Comparison of ENCODE assay signal across 9 cellular contexts in the genomic region with DNA sequence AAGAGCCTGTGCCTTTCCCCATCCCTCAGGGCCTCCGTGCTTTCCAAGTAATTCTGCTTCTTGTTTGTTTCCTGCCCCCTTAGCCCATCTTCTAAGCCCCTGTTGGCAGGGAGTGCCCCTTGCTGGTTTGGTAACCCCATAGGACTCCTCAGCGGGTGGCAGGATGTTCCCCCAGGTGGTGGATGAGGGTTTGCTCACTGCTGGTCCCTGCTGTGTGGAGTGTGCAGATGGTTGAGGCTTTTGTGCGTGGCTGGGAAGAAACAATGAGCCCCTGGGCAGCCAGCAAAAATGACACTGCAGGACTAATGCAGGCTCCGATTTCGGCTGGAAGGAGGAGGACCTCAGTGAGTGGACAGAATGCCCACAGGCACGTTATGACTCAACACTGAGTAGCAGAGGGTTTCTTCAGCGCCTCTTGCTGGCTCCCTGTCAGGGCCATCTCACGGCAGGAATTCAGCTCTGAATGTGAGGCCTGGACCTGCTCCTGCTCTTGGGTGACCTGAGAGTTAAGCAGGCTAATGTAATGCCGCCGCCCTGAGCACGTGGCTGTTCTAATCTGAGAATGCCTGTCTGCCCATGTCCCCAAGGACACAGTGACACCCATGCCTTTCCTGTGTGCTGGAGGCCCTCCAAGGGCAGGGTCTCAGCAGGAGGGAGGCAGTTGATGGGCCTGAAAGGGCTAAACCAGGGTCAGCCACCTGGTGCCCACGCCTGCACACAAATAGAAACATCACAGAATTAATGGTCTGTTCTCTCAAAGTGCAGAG. TPM values are rescaled to one million over a fixed set of nuclear protein-coding genes. Genes with fewer than 3 reads are reported as not detected.
DNase-seq lines count a peak whose midpoint lies in the region; ATAC-seq and TF ChIP-seq lines count a peak whose summit lies in the region.
"Had no signal": no experiment of that assay in that cellular context is flagged by ENCODE, and none has a peak within 500 bp of the region (broad histone marks: within the 10 kb centered on the region; RNA-seq: fewer than 3 reads in every experiment).

No MANE protein-coding gene starts in this region.

- no peaks in the 10 kb centered on the region for H3K27me3 Mint-ChIP-seq in activated CD8-positive, alpha-beta T cell treated with anti-CD3 and anti-CD28 coated beads, Interleukin-2, amount 10 ng/mL, durations not matched to agents 7 days and 5 days (ENCODE audit: low read depth)
- H3K27me3 Mint-ChIP-seq: B cell had no signal

- WGBS in gastroesophageal sphincter (ENCODE audit: low coverage in 1 of 2), 2 donors: 0 to 40% methylated on average over 1 to 2 of the region's 12 CpGs
- WGBS in sigmoid colon, 2 donors: 63 to 80% methylated on average over 12 of the region's 12 CpGs
- WGBS in spleen, 5 donors: 56 to 69% (median 60%) methylated on average over 8 to 12 of the region's 12 CpGs

- no peak for TF ChIP-seq POLR2A in gastroesophageal sphincter (IDR thresholded peaks at IDR 0.05)
- TF ChIP-seq POLR2A in sigmoid colon (IDR thresholded peaks at IDR 0.05): no peak
- no peak for TF ChIP-seq POLR2A in spleen (IDR thresholded peaks at IDR 0.05)

- H3K4me1 ChIP-seq in gastroesophageal sphincter (peaks cover 7 to 73% (median 21%) of the 10 kb centered on the region in 3 donors), sigmoid colon (peaks cover 0 to 75% (median 68%) of the 10 kb centered on the region in 4 donors), spleen (peaks cover 7 to 51% (median 32%) of the 10 kb centered on the region in 6 donors)

- intact Hi-C loops in sigmoid colon (cut with DNase I) (no loop called here), spleen (cut with DNase I; ENCODE audit: low total_unique reads) (no loop called here)

- H3K4me3 ChIP-seq in gastroesophageal sphincter (no peak overlapping the region), sigmoid colon (no peak overlapping the region), spleen (no peak overlapping the region)

- H3K4me3 Mint-ChIP-seq in activated CD8-positive, alpha-beta T cell treated with anti-CD3 and anti-CD28 coated beads, Interleukin-2, amount 10 ng/mL, durations not matched to agents 7 days and 5 days: no peak overlapping the region
- H3K4me3 Mint-ChIP-seq: B cell had no signal

- H3K27ac ChIP-seq in gastroesophageal sphincter (peak overlapping the region; percentile 55 to 85 (median 74)), sigmoid colon (peak overlapping the region; percentile 72 to 98 (median 78)), spleen (peak overlapping the region in 3 of 8 donors; percentile 28 to 42 (median 32))

- CTCF ChIA-PET in activated CD8-positive, alpha-beta T cell treated with anti-CD3 and anti-CD28 coated beads, Interleukin-2, amount 10 ng/mL, durations not matched to agents 7 days and 5 days (lab: Charles Lee): interaction anchor here (0.8 kb wide), 1 partner anchor 27 kb away, joined by 3 read pairs; no protein-coding TSS in a partner anchor

- H3K27ac Mint-ChIP-seq in activated CD8-positive, alpha-beta T cell treated with anti-CD3 and anti-CD28 coated beads, Interleukin-2, amount 10 ng/mL, durations not matched to agents 7 days and 5 days: no peak overlapping the region
- H3K27ac Mint-ChIP-seq: B cell had no signal

- H3K9me3 Mint-ChIP-seq in activated CD8-positive, alpha-beta T cell treated with anti-CD3 and anti-CD28 coated beads, Interleukin-2, amount 10 ng/mL, durations not matched to agents 7 days and 5 days (ENCODE audit: insufficient read depth): no peaks in the 10 kb centered on the region

- no peaks in the 10 kb centered on the region for H3K9me3 ChIP-seq in gastroesophageal sphincter
- H3K9me3 ChIP-seq in sigmoid colon: no peaks in the 10 kb centered on the region
- no peaks in the 10 kb centered on the region for H3K9me3 ChIP-seq in spleen

- POLR2A ChIA-PET in activated CD8-positive, alpha-beta T cell treated with anti-CD3 and anti-CD28 coated beads, Interleukin-2, amount 10 ng/mL, durations not matched to agents 7 days and 5 days (lab: Charles Lee): no interaction called here

- DNase-seq in DMS79 treated with DMSO at 0.1 percent for 48 hours (lab: John Stamatoyannopoulos, UW) (peak; percentile 24), DMS79 (lab: John Stamatoyannopoulos, UW) (no peak), SK-N-DZ (ENCODE audit: low spot score) (peak; percentile 64), sigmoid colon (peak; percentile 90), Ammon's horn (ENCODE audit: low spot score) (no peak), spleen (no peak)
- DNase-seq in activated CD8-positive, alpha-beta T cell treated with anti-CD3 and anti-CD28 coated beads, Interleukin-2, amount 10 ng/mL, durations not matched to agents 7 days and 5 days: no peak

- peak; percentile 92 for ATAC-seq in gastroesophageal sphincter
- no peak for ATAC-seq in activated CD8-positive, alpha-beta T cell treated with anti-CD3 and anti-CD28 coated beads, Interleukin-2, amount 10 ng/mL, durations not matched to agents 7 days and 5 days

- H3K27me3 ChIP-seq in gastroesophageal sphincter: no peaks in the 10 kb centered on the region
- H3K27me3 ChIP-seq in sigmoid colon: no peaks in the 10 kb centered on the region
- H3K27me3 ChIP-seq in spleen (replicated peaks in 1 of 7): no peaks in the 10 kb centered on the region

- TF ChIP-seq EP300 in gastroesophageal sphincter (IDR thresholded peaks at IDR 0.05): no peak
- TF ChIP-seq EP300 in sigmoid colon (IDR thresholded peaks at IDR 0.05): no peak

- H3K36me3 ChIP-seq in gastroesophageal sphincter (peaks cover 0 to 36% of the 10 kb centered on the region in 2 donors), sigmoid colon (peaks cover 27 to 34% (median 31%) of the 10 kb centered on the region in 4 donors), spleen (peaks cover 0 to 36% (median 31%) of the 10 kb centered on the region in 6 donors)

- H3K36me3 Mint-ChIP-seq in activated CD8-positive, alpha-beta T cell treated with anti-CD3 and anti-CD28 coated beads, Interleukin-2, amount 10 ng/mL, durations not matched to agents 7 days and 5 days (ENCODE audit: low read depth): peaks cover 14% of the 10 kb centered on the region

- peaks cover 19% of the 10 kb centered on the region for H3K4me1 Mint-ChIP-seq in activated CD8-positive, alpha-beta T cell treated with anti-CD3 and anti-CD28 coated beads, Interleukin-2, amount 10 ng/mL, durations not matched to agents 7 days and 5 days (ENCODE audit: low read depth)

- TF ChIP-seq CTCF in gastroesophageal sphincter (IDR thresholded peaks at IDR 0.05): peak in 1 of 4 experiments; percentile 5
- TF ChIP-seq CTCF in sigmoid colon (IDR thresholded peaks at IDR 0.05): peak in 1 of 4 experiments; percentile 11
- TF ChIP-seq CTCF in spleen (IDR thresholded peaks at IDR 0.05 in 8 of 11, conservative IDR thresholded peaks at IDR 0.05 in 3 of 11): no peak

RNA-seq across cellular contexts. Expression of a gene that starts 16.6 kb away (rescaled TPM):
- polyA plus RNA-seq in SK-N-DZ (2014; cell fraction: cytosol; rRNA removed): 2.5 TPM in 2 replicates
- 3.7 and 6.9 TPM in 2 replicates for polyA plus RNA-seq in SK-N-DZ (2014; cell fraction: nucleus; rRNA removed)
- total RNA-seq in gastroesophageal sphincter (10 to 100 TPM; 31.2 to 80.4 (median 61.4) TPM), sigmoid colon (10 to 100 TPM; 32.9 to 62.4 (median 43.9) TPM), spleen (10 to 100 TPM; 15.1 to 36.0 (median 18.3) TPM)
- polyA plus RNA-seq in sigmoid colon (10 to 100 TPM; 10.8 to 22.5 (median 16.9) TPM), spleen (1 to 10 TPM; 2.1 to 7.2 (median 3.5) TPM)
- total RNA-seq in activated CD8-positive, alpha-beta T cell treated with anti-CD3 and anti-CD28 coated beads, Interleukin-2, amount 10 ng/mL, durations not matched to agents 7 days and 5 days: 10 to 100 TPM; 14.2 to 14.7 TPM

RNA-seq across cellular contexts. Expression of a gene that starts 58.1 kb away (rescaled TPM):
- 24.1 and 26.1 TPM in 2 replicates for polyA plus RNA-seq in SK-N-DZ (2014; cell fraction: cytosol; rRNA removed)
- 25.5 and 30.2 TPM in 2 replicates for polyA plus RNA-seq in SK-N-DZ (2014; cell fraction: nucleus; rRNA removed)
- total RNA-seq in gastroesophageal sphincter (10 to 100 TPM; 17.1 to 26.9 (median 24.0) TPM), sigmoid colon (10 to 100 TPM; 16.0 to 22.2 (median 19.2) TPM), spleen (10 to 100 TPM in 6 of 7 donors, 1 to 10 TPM in 1; 8.4 to 16.2 (median 12.5) TPM)
- polyA plus RNA-seq in sigmoid colon (1 to 10 TPM; 4.4 to 7.7 (median 6.6) TPM), spleen (1 to 10 TPM; 6.0 to 6.9 (median 6.4) TPM)
- total RNA-seq in activated CD8-positive, alpha-beta T cell treated with anti-CD3 and anti-CD28 coated beads, Interleukin-2, amount 10 ng/mL, durations not matched to agents 7 days and 5 days: 10 to 100 TPM; 15.9 to 17.6 TPM

Comparison
In these comparisons a context has a peak if more than half of its experiments do, and no peak if none do; other contexts are left out.
1. DNase-seq: peak in DMS79 treated with DMSO at 0.1 percent for 48 hours (single experiment), SK-N-DZ (single experiment) and sigmoid colon (single experiment); none in DMS79 (single experiment), activated CD8-positive, alpha-beta T cell treated with anti-CD3 and anti-CD28 coated beads, Interleukin-2, amount 10 ng/mL, durations not matched to agents 7 days and 5 days (single experiment), Ammon's horn (single experiment) and spleen (single experiment).